8 cellular contexts compared by ENCODE assay signal in genomic region chr5:139689631-139690384, GRCh38. TPM values are rescaled to one million over a fixed set of nuclear protein-coding genes. Genes with fewer than 3 reads are reported as not detected.
DNase-seq lines count a peak whose midpoint lies in the region; ATAC-seq, FAIRE-seq and TF ChIP-seq lines count a peak whose summit lies in the region.

No MANE protein-coding gene starts in this region.

- peak overlapping the region; percentile 8; the same call in 1 of the 2 replicates for H3K4me3 ChIP-seq in BE2C (ENCODE audit: low read depth, low read length)
- no peak overlapping the region for H3K4me3 ChIP-seq in H7 (ENCODE audit: insufficient read depth, low read depth, low read length)
- H3K4me3 ChIP-seq in left ventricle myocardium inferior, result no peak overlapping the region
- no peak overlapping the region for H3K4me3 ChIP-seq in small intestine (ENCODE audit: low read depth in 1 of 2, low read length in 2 of 2)

- TF ChIP-seq CTCF in BE2C (IDR thresholded peaks at IDR 0.05; ENCODE audit: low read depth, low read length), result peak; percentile 66
- peak; percentile 73 for TF ChIP-seq CTCF in VCaP (conservative IDR thresholded peaks at IDR 0.05)
- peak; percentile 72 for TF ChIP-seq CTCF in left ventricle myocardium inferior (IDR thresholded peaks at IDR 0.05; ENCODE audit: borderline replicate concordance)

- no peak for ATAC-seq in HG03457 (IDR thresholded peaks at IDR 0.05; ENCODE audit: unreplicated experiment)
- no peak for ATAC-seq in HG02981 (IDR thresholded peaks at IDR 0.05; ENCODE audit: unreplicated experiment)

- no peaks in the 10 kb centered on the region; the same call in 1 of the 2 replicates for H3K9me3 ChIP-seq in BE2C
- no peaks in the 10 kb centered on the region for H3K9me3 ChIP-seq in left ventricle myocardium inferior (replicated peaks)
- no peaks in the 10 kb centered on the region for H3K9me3 ChIP-seq in small intestine (ENCODE audit: control insufficient read depth, low read depth)

- H3K36me3 ChIP-seq in BE2C (peaks cover 6% of the 10 kb centered on the region), H7 (replicated peaks; ENCODE audit: control insufficient read depth, insufficient read depth, low read length) (no peaks in the 10 kb centered on the region; the same call in 1 of the 2 replicates), left ventricle myocardium inferior (no peaks in the 10 kb centered on the region), small intestine (ENCODE audit: control insufficient read depth in 2 of 2, insufficient read depth in 2 of 2, low read length in 2 of 2) (no peaks in the 10 kb centered on the region)

- 25 to 42% (median 30%) methylated on average over 15 to 17 of the region's 17 CpGs for WGBS in small intestine, 3 donors

- no peak for FAIRE-seq in small intestine (lab: Jason Lieb, UNC)

- no peak overlapping the region for H3K27ac ChIP-seq in VCaP
- H3K27ac ChIP-seq in left ventricle myocardium inferior (replicated peaks), result peak overlapping the region; percentile 85
- no peak overlapping the region for H3K27ac ChIP-seq in small intestine (ENCODE audit: low read depth in 1 of 2, low read length in 1 of 2)

- intact Hi-C loops in left ventricle myocardium inferior (cut with micrococcal nuclease), result loop anchor here (5.0 kb wide), 1 partner anchor 58 kb away; no protein-coding TSS in a partner anchor

- DNase-seq in BE2C, result peak; percentile 50
- peak; percentile 86 for DNase-seq in H7
- DNase-seq in left ventricle myocardium inferior, result no peak
- peak; percentile 53 for DNase-seq in small intestine
- DNase-seq in NCI-H2107 (lab: John Stamatoyannopoulos, UW), result no peak

- H3K27me3 ChIP-seq in BE2C (no peaks in the 10 kb centered on the region), H7 (ENCODE audit: control insufficient read depth, insufficient read depth, low read length) (no peaks in the 10 kb centered on the region; the same call in 1 of the 2 replicates), left ventricle myocardium inferior (ENCODE audit: low read depth) (no peaks in the 10 kb centered on the region), small intestine (ENCODE audit: control insufficient read depth in 2 of 2, insufficient read depth in 2 of 2, low read length in 2 of 2) (no peaks in the 10 kb centered on the region)

- H3K4me1 ChIP-seq in BE2C (peaks cover 37% of the 10 kb centered on the region), left ventricle myocardium inferior (peaks cover 77% of the 10 kb centered on the region), small intestine (ENCODE audit: control insufficient read depth in 2 of 2, insufficient read depth in 1 of 2, low read depth in 1 of 2, low read length in 1 of 2) (no peaks in the 10 kb centered on the region)

RNA-seq across cellular contexts. Expression of gene CXXC5, which starts 41.7 kb away (rescaled TPM):
- 263 TPM for polyA plus RNA-seq in BE2C (2012; ENCODE audit: insufficient read depth, insufficient read length, low read depth)
- total RNA-seq in H7 (2014; rRNA removed; shearing (Covaris generic)), result 150 and 154 TPM in 2 replicates
- total RNA-seq in left ventricle myocardium inferior, result 56.9 TPM
- 10 to 100 TPM in 2 of 3 donors, 1 to 10 TPM in 1; 3.8 to 21.9 (median 14.6) TPM for polyA plus RNA-seq in small intestine

Comparison
In these comparisons a context has a peak if more than half of its experiments do, and no peak if none do; other contexts are left out.
1. DNase-seq: peak in BE2C (single experiment), H7 (single experiment) and small intestine (single experiment); none in left ventricle myocardium inferior (single experiment) and NCI-H2107 (single experiment).
2. Peak in every context shown above with its lines, with median percentiles within 50 percentile points of each other: CTCF ChIP-seq.